1 cellular context compared by ENCODE assay signal in the genomic region with DNA sequence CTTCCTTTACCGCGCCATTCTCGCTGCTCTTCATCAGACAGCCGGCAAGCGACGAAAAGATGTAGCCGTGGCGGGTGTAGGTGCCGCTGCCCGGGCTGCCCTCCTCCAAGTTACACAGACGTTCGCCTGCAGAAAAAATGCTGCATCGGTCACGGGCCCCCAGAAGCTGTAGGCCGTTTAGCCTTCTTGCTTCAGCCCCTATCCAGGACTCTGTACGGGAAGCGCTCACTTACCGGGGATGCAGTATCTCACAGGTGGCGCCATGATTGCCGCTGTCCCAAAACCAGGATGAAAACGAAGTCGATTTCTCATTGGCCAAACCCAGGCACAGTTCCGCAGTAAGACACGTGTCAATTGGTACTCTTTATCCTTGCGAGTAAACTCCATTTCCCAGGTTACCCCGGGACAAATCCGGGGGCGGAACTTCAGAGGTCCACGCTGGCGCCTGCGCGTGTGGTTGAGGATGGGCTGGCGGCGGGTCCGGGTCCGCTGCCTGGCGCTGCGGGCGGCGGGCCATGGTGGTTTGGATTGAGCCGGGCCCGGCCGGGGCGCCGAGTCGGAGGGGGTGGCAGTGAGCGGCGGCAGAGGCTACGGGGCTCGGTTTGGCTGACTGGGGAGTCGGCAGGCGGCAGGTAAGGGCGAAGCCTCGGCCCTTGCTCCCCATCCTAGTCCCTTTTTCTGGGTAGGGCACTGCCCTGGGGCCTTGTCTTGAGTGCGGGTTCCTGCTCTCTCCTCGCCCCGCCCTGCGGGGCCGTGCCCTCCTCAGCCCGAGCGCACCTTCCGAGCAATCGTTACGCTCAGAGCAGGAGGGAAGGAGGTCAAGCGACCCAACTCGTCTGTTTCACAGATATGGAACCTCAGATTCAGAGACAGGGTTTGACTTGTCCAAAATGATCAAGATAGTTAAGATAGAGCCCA.
A peak's percentile ranks its signal among the peaks of the same experiment; 100 is the strongest.
TF ChIP-seq lines count a peak whose summit lies in the region.

A gene with protein sequence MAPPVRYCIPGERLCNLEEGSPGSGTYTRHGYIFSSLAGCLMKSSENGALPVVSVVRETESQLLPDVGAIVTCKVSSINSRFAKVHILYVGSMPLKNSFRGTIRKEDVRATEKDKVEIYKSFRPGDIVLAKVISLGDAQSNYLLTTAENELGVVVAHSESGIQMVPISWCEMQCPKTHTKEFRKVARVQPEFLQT (minus strand): TSS at position 285 of the 918 bp plus-strand sequence. CDS start 21 bp downstream, at position 264.
A gene (plus strand): TSS at position 454 of the 918 bp plus-strand sequence. CDS start 5,501 bp downstream, outside the sequence.

TF ChIP-seq in GM12878, 131 proteins besides CTCF, POLR2A, EP300 and RAD21 (continued from another document and continues in another):
- TF ChIP-seq, protein P1, sequence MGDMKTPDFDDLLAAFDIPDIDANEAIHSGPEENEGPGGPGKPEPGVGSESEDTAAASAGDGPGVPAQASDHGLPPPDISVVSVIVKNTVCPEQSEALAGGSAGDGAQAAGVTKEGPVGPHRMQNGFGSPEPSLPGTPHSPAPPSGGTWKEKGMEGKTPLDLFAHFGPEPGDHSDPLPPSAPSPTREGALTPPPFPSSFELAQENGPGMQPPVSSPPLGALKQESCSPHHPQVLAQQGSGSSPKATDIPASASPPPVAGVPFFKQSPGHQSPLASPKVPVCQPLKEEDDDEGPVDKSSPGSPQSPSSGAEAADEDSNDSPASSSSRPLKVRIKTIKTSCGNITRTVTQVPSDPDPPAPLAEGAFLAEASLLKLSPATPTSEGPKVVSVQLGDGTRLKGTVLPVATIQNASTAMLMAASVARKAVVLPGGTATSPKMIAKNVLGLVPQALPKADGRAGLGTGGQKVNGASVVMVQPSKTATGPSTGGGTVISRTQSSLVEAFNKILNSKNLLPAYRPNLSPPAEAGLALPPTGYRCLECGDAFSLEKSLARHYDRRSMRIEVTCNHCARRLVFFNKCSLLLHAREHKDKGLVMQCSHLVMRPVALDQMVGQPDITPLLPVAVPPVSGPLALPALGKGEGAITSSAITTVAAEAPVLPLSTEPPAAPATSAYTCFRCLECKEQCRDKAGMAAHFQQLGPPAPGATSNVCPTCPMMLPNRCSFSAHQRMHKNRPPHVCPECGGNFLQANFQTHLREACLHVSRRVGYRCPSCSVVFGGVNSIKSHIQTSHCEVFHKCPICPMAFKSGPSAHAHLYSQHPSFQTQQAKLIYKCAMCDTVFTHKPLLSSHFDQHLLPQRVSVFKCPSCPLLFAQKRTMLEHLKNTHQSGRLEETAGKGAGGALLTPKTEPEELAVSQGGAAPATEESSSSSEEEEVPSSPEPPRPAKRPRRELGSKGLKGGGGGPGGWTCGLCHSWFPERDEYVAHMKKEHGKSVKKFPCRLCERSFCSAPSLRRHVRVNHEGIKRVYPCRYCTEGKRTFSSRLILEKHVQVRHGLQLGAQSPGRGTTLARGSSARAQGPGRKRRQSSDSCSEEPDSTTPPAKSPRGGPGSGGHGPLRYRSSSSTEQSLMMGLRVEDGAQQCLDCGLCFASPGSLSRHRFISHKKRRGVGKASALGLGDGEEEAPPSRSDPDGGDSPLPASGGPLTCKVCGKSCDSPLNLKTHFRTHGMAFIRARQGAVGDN (IDR thresholded peaks at IDR 0.05): peak; percentile 27; the same call in 1 of the 2 replicates
- TF ChIP-seq TCF12 (IDR thresholded peaks at IDR 0.05; ENCODE audit: low read depth, low read length) (peak; percentile 1; the same call in 1 of the 2 replicates), SMAD5 (IDR thresholded peaks at IDR 0.05; ENCODE audit: low read depth) (peak; percentile 47; the same call in 1 of the 2 replicates), ZNF622 (IDR thresholded peaks at IDR 0.05) (no peak), SMARCA5 (IDR thresholded peaks at IDR 0.05) (peak; percentile 36; the same call in 1 of the 2 replicates), CREB1 (IDR thresholded peaks at IDR 0.05; ENCODE audit: low read depth) (peak; percentile 78), PML (IDR thresholded peaks at IDR 0.05; ENCODE audit: low read length) (peak; percentile 67; the same call in 1 of the 2 replicates), SIN3A (IDR thresholded peaks at IDR 0.05; ENCODE audit: low read depth, low read length) (peak; percentile 91), KAT2A (conservative IDR thresholded peaks at IDR 0.05; ENCODE audit: control insufficient read depth, low read depth, low read length) (no peak), ZZZ3 (IDR thresholded peaks at IDR 0.05; ENCODE audit: control insufficient read depth, insufficient read length, low read depth) (no peak), TCF7 (IDR thresholded peaks at IDR 0.05; ENCODE audit: borderline replicate concordance) (no peak), POLR2AphosphoS2 (IDR thresholded peaks at IDR 0.05; ENCODE audit: low read depth, low read length) (peak; percentile 63; the same call in 1 of the 2 replicates), MYC (IDR thresholded peaks at IDR 0.05; ENCODE audit: insufficient read depth, insufficient read length, insufficient replicate concordance, low read length, severe bottlenecking) (peak; percentile 39), TAF1 (IDR thresholded peaks at IDR 0.05; ENCODE audit: borderline replicate concordance, low read depth, low read length) (peak; percentile 92), YBX1 (IDR thresholded peaks at IDR 0.05) (no peak), SREBF1 (IDR thresholded peaks at IDR 0.05; ENCODE audit: low read length) (peak; percentile 72; the same call in 1 of the 2 replicates), RUNX3 (IDR thresholded peaks at IDR 0.05; ENCODE audit: low read length) (peak; percentile 49), NR2C2 (IDR thresholded peaks at IDR 0.05; ENCODE audit: borderline replicate concordance, control insufficient read depth, insufficient read length, low read depth) (no peak), NR2C1 (IDR thresholded peaks at IDR 0.05) (peak; percentile 77)
- TF ChIP-seq, protein P2, sequence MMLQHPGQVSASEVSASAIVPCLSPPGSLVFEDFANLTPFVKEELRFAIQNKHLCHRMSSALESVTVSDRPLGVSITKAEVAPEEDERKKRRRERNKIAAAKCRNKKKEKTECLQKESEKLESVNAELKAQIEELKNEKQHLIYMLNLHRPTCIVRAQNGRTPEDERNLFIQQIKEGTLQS (IDR thresholded peaks at IDR 0.05; ENCODE audit: borderline replicate concordance, extremely low read depth, low read depth, low read length): peak; percentile 33; the same call in 1 of the 2 replicates
- TF ChIP-seq, protein P3, sequence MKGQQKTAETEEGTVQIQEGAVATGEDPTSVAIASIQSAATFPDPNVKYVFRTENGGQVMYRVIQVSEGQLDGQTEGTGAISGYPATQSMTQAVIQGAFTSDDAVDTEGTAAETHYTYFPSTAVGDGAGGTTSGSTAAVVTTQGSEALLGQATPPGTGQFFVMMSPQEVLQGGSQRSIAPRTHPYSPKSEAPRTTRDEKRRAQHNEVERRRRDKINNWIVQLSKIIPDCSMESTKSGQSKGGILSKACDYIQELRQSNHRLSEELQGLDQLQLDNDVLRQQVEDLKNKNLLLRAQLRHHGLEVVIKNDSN (IDR thresholded peaks at IDR 0.05; ENCODE audit: borderline replicate concordance, extremely low read length, insufficient read depth, low read depth, low read length): peak; percentile 21
- TF ChIP-seq, protein P4, sequence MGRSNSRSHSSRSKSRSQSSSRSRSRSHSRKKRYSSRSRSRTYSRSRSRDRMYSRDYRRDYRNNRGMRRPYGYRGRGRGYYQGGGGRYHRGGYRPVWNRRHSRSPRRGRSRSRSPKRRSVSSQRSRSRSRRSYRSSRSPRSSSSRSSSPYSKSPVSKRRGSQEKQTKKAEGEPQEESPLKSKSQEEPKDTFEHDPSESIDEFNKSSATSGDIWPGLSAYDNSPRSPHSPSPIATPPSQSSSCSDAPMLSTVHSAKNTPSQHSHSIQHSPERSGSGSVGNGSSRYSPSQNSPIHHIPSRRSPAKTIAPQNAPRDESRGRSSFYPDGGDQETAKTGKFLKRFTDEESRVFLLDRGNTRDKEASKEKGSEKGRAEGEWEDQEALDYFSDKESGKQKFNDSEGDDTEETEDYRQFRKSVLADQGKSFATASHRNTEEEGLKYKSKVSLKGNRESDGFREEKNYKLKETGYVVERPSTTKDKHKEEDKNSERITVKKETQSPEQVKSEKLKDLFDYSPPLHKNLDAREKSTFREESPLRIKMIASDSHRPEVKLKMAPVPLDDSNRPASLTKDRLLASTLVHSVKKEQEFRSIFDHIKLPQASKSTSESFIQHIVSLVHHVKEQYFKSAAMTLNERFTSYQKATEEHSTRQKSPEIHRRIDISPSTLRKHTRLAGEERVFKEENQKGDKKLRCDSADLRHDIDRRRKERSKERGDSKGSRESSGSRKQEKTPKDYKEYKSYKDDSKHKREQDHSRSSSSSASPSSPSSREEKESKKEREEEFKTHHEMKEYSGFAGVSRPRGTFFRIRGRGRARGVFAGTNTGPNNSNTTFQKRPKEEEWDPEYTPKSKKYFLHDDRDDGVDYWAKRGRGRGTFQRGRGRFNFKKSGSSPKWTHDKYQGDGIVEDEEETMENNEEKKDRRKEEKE (IDR thresholded peaks at IDR 0.05): no peak
- TF ChIP-seq, protein P5, sequence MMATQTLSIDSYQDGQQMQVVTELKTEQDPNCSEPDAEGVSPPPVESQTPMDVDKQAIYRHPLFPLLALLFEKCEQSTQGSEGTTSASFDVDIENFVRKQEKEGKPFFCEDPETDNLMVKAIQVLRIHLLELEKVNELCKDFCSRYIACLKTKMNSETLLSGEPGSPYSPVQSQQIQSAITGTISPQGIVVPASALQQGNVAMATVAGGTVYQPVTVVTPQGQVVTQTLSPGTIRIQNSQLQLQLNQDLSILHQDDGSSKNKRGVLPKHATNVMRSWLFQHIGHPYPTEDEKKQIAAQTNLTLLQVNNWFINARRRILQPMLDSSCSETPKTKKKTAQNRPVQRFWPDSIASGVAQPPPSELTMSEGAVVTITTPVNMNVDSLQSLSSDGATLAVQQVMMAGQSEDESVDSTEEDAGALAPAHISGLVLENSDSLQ (IDR thresholded peaks at IDR 0.05): peak; percentile 39; the same call in 1 of the 2 replicates
- TF ChIP-seq, protein P6, sequence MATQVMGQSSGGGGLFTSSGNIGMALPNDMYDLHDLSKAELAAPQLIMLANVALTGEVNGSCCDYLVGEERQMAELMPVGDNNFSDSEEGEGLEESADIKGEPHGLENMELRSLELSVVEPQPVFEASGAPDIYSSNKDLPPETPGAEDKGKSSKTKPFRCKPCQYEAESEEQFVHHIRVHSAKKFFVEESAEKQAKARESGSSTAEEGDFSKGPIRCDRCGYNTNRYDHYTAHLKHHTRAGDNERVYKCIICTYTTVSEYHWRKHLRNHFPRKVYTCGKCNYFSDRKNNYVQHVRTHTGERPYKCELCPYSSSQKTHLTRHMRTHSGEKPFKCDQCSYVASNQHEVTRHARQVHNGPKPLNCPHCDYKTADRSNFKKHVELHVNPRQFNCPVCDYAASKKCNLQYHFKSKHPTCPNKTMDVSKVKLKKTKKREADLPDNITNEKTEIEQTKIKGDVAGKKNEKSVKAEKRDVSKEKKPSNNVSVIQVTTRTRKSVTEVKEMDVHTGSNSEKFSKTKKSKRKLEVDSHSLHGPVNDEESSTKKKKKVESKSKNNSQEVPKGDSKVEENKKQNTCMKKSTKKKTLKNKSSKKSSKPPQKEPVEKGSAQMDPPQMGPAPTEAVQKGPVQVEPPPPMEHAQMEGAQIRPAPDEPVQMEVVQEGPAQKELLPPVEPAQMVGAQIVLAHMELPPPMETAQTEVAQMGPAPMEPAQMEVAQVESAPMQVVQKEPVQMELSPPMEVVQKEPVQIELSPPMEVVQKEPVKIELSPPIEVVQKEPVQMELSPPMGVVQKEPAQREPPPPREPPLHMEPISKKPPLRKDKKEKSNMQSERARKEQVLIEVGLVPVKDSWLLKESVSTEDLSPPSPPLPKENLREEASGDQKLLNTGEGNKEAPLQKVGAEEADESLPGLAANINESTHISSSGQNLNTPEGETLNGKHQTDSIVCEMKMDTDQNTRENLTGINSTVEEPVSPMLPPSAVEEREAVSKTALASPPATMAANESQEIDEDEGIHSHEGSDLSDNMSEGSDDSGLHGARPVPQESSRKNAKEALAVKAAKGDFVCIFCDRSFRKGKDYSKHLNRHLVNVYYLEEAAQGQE (IDR thresholded peaks at IDR 0.05; ENCODE audit: low read depth, low read length): peak; percentile 47; the same call in 1 of the 2 replicates
- TF ChIP-seq, protein P7, sequence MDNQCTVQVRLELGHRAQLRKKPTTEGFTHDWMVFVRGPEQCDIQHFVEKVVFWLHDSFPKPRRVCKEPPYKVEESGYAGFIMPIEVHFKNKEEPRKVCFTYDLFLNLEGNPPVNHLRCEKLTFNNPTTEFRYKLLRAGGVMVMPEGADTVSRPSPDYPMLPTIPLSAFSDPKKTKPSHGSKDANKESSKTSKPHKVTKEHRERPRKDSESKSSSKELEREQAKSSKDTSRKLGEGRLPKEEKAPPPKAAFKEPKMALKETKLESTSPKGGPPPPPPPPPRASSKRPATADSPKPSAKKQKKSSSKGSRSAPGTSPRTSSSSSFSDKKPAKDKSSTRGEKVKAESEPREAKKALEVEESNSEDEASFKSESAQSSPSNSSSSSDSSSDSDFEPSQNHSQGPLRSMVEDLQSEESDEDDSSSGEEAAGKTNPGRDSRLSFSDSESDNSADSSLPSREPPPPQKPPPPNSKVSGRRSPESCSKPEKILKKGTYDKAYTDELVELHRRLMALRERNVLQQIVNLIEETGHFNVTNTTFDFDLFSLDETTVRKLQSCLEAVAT (IDR thresholded peaks at IDR 0.05): no peak
- TF ChIP-seq, protein P8, sequence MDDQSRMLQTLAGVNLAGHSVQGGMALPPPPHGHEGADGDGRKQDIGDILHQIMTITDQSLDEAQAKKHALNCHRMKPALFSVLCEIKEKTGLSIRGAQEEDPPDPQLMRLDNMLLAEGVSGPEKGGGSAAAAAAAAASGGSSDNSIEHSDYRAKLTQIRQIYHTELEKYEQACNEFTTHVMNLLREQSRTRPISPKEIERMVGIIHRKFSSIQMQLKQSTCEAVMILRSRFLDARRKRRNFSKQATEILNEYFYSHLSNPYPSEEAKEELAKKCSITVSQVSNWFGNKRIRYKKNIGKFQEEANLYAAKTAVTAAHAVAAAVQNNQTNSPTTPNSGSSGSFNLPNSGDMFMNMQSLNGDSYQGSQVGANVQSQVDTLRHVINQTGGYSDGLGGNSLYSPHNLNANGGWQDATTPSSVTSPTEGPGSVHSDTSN (IDR thresholded peaks at IDR 0.05; ENCODE audit: insufficient replicate concordance, low read depth, low read length): peak; percentile 2
- TF ChIP-seq, protein P9, sequence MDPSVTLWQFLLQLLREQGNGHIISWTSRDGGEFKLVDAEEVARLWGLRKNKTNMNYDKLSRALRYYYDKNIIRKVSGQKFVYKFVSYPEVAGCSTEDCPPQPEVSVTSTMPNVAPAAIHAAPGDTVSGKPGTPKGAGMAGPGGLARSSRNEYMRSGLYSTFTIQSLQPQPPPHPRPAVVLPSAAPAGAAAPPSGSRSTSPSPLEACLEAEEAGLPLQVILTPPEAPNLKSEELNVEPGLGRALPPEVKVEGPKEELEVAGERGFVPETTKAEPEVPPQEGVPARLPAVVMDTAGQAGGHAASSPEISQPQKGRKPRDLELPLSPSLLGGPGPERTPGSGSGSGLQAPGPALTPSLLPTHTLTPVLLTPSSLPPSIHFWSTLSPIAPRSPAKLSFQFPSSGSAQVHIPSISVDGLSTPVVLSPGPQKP (IDR thresholded peaks at IDR 0.05; ENCODE audit: low read depth, low read length): 0 out of 2 replicates have a peak, but pooled peaks have one; percentile 43
- TF ChIP-seq, protein P10, sequence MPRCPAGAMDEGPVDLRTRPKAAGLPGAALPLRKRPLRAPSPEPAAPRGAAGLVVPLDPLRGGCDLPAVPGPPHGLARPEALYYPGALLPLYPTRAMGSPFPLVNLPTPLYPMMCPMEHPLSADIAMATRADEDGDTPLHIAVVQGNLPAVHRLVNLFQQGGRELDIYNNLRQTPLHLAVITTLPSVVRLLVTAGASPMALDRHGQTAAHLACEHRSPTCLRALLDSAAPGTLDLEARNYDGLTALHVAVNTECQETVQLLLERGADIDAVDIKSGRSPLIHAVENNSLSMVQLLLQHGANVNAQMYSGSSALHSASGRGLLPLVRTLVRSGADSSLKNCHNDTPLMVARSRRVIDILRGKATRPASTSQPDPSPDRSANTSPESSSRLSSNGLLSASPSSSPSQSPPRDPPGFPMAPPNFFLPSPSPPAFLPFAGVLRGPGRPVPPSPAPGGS (IDR thresholded peaks at IDR 0.05; ENCODE audit: borderline replicate concordance, insufficient read depth, low read depth, low read length, poor library complexity, severe bottlenecking): no peak
